In genomic region chr1:209231476-209232156, GRCh38 we compare ENCODE assay signal across 2 cellular contexts.
TF ChIP-seq lines count a peak whose summit lies in the region.

No MANE protein-coding gene starts in this region.

TF ChIP-seq in GM23338, 12 proteins besides CTCF, POLR2A, EP300 and RAD21 (continued from another document):
- TF ChIP-seq ETS1 (IDR thresholded peaks at IDR 0.05) (no peak), EZH2 (IDR thresholded peaks at IDR 0.05; ENCODE audit: low read depth, unreplicated experiment) (no peak), STAT1 (IDR thresholded peaks at IDR 0.05; ENCODE audit: unreplicated experiment) (no peak), JUNB (IDR thresholded peaks at IDR 0.05; ENCODE audit: unreplicated experiment) (no peak), ZNF331 (CRISPR knock-in tag; IDR thresholded peaks at IDR 0.05; ENCODE audit: low read depth) (no peak), REST (IDR thresholded peaks at IDR 0.05; ENCODE audit: unreplicated experiment) (no peak), ZNF462 (CRISPR knock-in tag; IDR thresholded peaks at IDR 0.05) (no peak)

TF ChIP-seq in WTC11, 78 proteins besides CTCF, POLR2A, EP300 and RAD21 (continued from another document):
- TF ChIP-seq HMGXB4 (CRISPR knock-in tag; IDR thresholded peaks at IDR 0.05) = 0 out of 2 replicates have a peak, but pooled peaks have one; percentile 35
- TF ChIP-seq ETV6 (CRISPR knock-in tag; IDR thresholded peaks at IDR 0.05) = no peak
- no peak for TF ChIP-seq JAZF1 (CRISPR knock-in tag; IDR thresholded peaks at IDR 0.05)
- TF ChIP-seq SOX15 (CRISPR knock-in tag; IDR thresholded peaks at IDR 0.05) = no peak
- no peak for TF ChIP-seq NR3C1 (CRISPR knock-in tag; conservative IDR thresholded peaks at IDR 0.05; ENCODE audit: low read depth)
- TF ChIP-seq OVOL2 (CRISPR knock-in tag; IDR thresholded peaks at IDR 0.05; ENCODE audit: borderline replicate concordance) = no peak
